30 cellular contexts compared by ENCODE assay signal in genomic region chr5:129061849-129062248, GRCh38.
"Had no signal": no experiment of that assay in that cellular context is flagged by ENCODE, and none has a peak within 500 bp of the region (broad histone marks: within the 10 kb centered on the region; RNA-seq: fewer than 3 reads in every experiment).

No MANE protein-coding gene starts in this region.

- H3K79me2 ChIP-seq: parathyroid adenoma had no signal

- H3K9me3 ChIP-seq: ovary, psoas muscle, suprapubic skin, testis, thyroid gland, upper lobe of left lung, vagina had no signal

- ATAC-seq: naive thymus-derived CD4-positive, alpha-beta T cell; natural killer cell; psoas muscle; right cardiac atrium; sciatic nerve; stimulated activated memory B cell treated with anti-CD40 and anti-IgM and Interleukin-4, amounts not matched to agents 10 μg/mL and 1 μg/mL and 100 μg/mL, for 72 hours; stimulated activated naive CD8-positive, alpha-beta T cell treated with anti-CD3 and anti-CD28 coated beads, Interleukin-15, amount 100 ng/mL, for 72 hours; stimulated activated naive CD8-positive, alpha-beta T cell treated with anti-CD3 and anti-CD28 coated beads, Interleukin-15, Interleukin-2, amounts not matched to agents 100 U/mL and 50 U/mL, for 24 hours had no signal

- H3K27me3 ChIP-seq: neural progenitor cell, ovary, spleen, suprapubic skin, testis, thyroid gland, tibial nerve, upper lobe of left lung, vagina had no signal

- DNase-seq: naive thymus-derived CD4-positive, alpha-beta T cell; natural killer cell; occipital lobe; ovary; posterior cingulate gyrus; psoas muscle; right cardiac atrium; spleen; stimulated activated CD4-positive, alpha-beta T cell treated with anti-CD3 and anti-CD28 coated beads, Interleukin-12 subunit alpha, Interleukin-12 subunit beta, amount 100 ng/mL, for 4 hours; stimulated activated CD4-positive, alpha-beta T cell treated with anti-CD3 and anti-CD28 coated beads, Interleukin-1b, Interleukin-23, amount 100 ng/mL, for 48 hours; stimulated activated CD4-positive, alpha-beta T cell treated with anti-CD3 and anti-CD28 coated beads, Interleukin-4, amount 100 ng/mL, for 1 hour; stimulated activated CD4-positive, alpha-beta T cell treated with anti-CD3 and anti-CD28 coated beads, Interleukin-4, amount 100 ng/mL, for 4 hours; stimulated activated CD8-positive, alpha-beta memory T cell treated with anti-CD3 and anti-CD28 coated beads, Interleukin-4, amount 100 ng/mL, for 48 hours; stimulated activated naive CD4-positive, alpha-beta T cell; stimulated activated naive CD8-positive, alpha-beta T cell treated with anti-CD3 and anti-CD28 coated beads, Interleukin-15, amount 100 ng/mL, for 72 hours; stimulated activated naive CD8-positive, alpha-beta T cell treated with anti-CD3 and anti-CD28 coated beads, Interleukin-15, Interleukin-2, amounts not matched to agents 100 U/mL and 50 U/mL, for 24 hours; substantia nigra; testis; thyroid gland; trophoblast cell; upper lobe of left lung had no signal

- H3K9ac ChIP-seq: neural progenitor cell, parathyroid adenoma had no signal

- H3K4me2 ChIP-seq: neural progenitor cell, smooth muscle cell had no signal

- H3K4me3 ChIP-seq: neural progenitor cell, ovary, psoas muscle, skin epidermis, smooth muscle cell, spleen, suprapubic skin, testis, thyroid gland, tibial nerve, upper lobe of left lung, vagina had no signal

- H3K27ac ChIP-seq: neural progenitor cell, ovary, parathyroid adenoma, psoas muscle, skin epidermis, spleen, suprapubic skin, testis, thyroid gland, tibial nerve, upper lobe of left lung, vagina had no signal

- H3K36me3 ChIP-seq: neural progenitor cell, ovary, spleen, suprapubic skin, thyroid gland, tibial nerve, upper lobe of left lung, vagina had no signal

- H2AFZ ChIP-seq: neural progenitor cell, parathyroid adenoma had no signal

- H3K4me1 ChIP-seq: neural progenitor cell, parathyroid adenoma, psoas muscle, spleen, testis, thyroid gland, upper lobe of left lung had no signal
